In the genomic region with DNA sequence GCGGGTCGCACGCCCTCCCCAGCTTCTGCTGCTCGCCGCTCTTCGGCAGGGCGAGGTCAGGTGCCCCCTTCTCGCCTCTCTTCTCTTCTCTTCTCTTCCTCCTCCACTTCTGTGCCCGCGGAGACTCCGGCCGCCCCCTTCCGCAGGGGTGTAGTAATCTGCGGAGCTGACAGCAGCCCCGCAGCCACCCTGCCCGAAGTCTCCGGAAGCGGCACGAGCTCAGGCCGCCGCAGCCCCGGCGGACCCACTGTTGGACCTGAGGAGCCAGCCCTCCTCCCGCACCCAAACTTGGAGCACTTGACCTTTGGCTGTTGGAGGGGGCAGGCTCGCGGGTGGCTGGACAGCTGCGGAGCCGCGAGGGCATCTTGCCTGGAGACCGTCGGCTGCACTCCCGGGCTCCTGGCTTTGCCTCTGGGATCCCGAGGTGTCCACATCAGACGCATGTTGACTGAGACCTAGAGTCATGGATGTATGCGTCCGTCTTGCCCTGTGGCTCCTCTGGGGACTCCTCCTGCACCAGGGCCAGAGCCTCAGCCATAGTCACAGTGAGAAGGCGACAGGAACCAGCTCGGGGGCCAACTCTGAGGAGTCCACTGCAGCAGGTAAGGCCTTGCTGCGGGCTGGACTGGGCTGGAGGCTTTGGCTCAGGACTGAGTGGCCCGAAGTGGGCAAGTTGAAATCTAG, we compare ENCODE assay signal across 7 cellular contexts. TPM values are rescaled to one million over a fixed set of nuclear protein-coding genes. Genes with fewer than 3 reads are reported as not detected.
DNase-seq lines count a peak whose midpoint lies in the region; ATAC-seq and TF ChIP-seq lines count a peak whose summit lies in the region.

No MANE protein-coding gene starts in this region.

- H3K36me3 Mint-ChIP-seq in activated T-helper 1 cell treated with anti-CD3 and anti-CD28 coated beads, Interleukin-12 subunit alpha, Interleukin-12 subunit beta, Interleukin-2, Interleukin-4 antibody, amounts not matched to agents 30 ng/mL and 10 ng/mL and 1 ng/mL, durations not matched to agents 14 hours and 24 hours and 36 hours (ENCODE audit: low read depth): peaks cover 6% of the 10 kb centered on the region
- no peaks in the 10 kb centered on the region for H3K36me3 Mint-ChIP-seq in neural crest cell (ENCODE audit: low read depth)

- DNase-seq in HFF-Myc (ENCODE audit: extremely low read depth, low read depth): no peak
- peak; percentile 73 for DNase-seq in NAMALWA (ENCODE audit: low spot score)
- no peak for DNase-seq in activated T-helper 1 cell treated with anti-CD3 and anti-CD28 coated beads, Interleukin-12 subunit alpha, Interleukin-12 subunit beta, Interleukin-2, Interleukin-4 antibody, amounts not matched to agents 30 ng/mL and 10 ng/mL and 1 ng/mL, durations not matched to agents 14 hours and 24 hours and 36 hours (ENCODE audit: low spot score)
- no peak for DNase-seq in fibroblast of villous mesenchyme (ENCODE audit: low read depth)
- peak; percentile 14 for DNase-seq in neural crest cell (ENCODE audit: low read depth, low spot score)
- no peak for DNase-seq in GM13977 (ENCODE audit: low spot score)

- peak overlapping the region; percentile 96 for H3K27ac Mint-ChIP-seq in activated T-helper 1 cell treated with anti-CD3 and anti-CD28 coated beads, Interleukin-12 subunit alpha, Interleukin-12 subunit beta, Interleukin-2, Interleukin-4 antibody, amounts not matched to agents 30 ng/mL and 10 ng/mL and 1 ng/mL, durations not matched to agents 14 hours and 24 hours and 36 hours
- no peak overlapping the region for H3K27ac Mint-ChIP-seq in neural crest cell (ENCODE audit: unreplicated experiment)

- H3K4me3 ChIP-seq in HFF-Myc (replicated peaks; ENCODE audit: low read depth, low read length) (peak overlapping the region; percentile 74), fibroblast of villous mesenchyme (ENCODE audit: low read depth, low read length) (peak overlapping the region; percentile 80)

- no peaks in the 10 kb centered on the region for H3K27me3 Mint-ChIP-seq in activated T-helper 1 cell treated with anti-CD3 and anti-CD28 coated beads, Interleukin-12 subunit alpha, Interleukin-12 subunit beta, Interleukin-2, Interleukin-4 antibody, amounts not matched to agents 30 ng/mL and 10 ng/mL and 1 ng/mL, durations not matched to agents 14 hours and 24 hours and 36 hours (ENCODE audit: insufficient read depth)
- no peaks in the 10 kb centered on the region for H3K27me3 Mint-ChIP-seq in neural crest cell (ENCODE audit: low read depth)

- intact Hi-C loops in activated T-helper 1 cell treated with anti-CD3 and anti-CD28 coated beads, Interleukin-12 subunit alpha, Interleukin-12 subunit beta, Interleukin-2, Interleukin-4 antibody, amounts not matched to agents 30 ng/mL and 10 ng/mL and 1 ng/mL, durations not matched to agents 14 hours and 24 hours and 36 hours (cut with micrococcal nuclease): loop anchor here (1.0 kb wide), 1 partner anchor 238 kb away; a partner anchor contains a TSS

- in situ Hi-C loops in GM13977 (cut with MboI; ENCODE audit: low pct_unique_long_range_greater_than_20kb, low sequenced_read_pairs, unreplicated experiment): loop anchor here (10.0 kb wide), 1 partner anchor 109 kb away; no protein-coding TSS in a partner anchor

- no peaks in the 10 kb centered on the region for H3K9me3 Mint-ChIP-seq in activated T-helper 1 cell treated with anti-CD3 and anti-CD28 coated beads, Interleukin-12 subunit alpha, Interleukin-12 subunit beta, Interleukin-2, Interleukin-4 antibody, amounts not matched to agents 30 ng/mL and 10 ng/mL and 1 ng/mL, durations not matched to agents 14 hours and 24 hours and 36 hours
- no peaks in the 10 kb centered on the region for H3K9me3 Mint-ChIP-seq in neural crest cell

- TF ChIP-seq CTCF in HFF-Myc (IDR thresholded peaks at IDR 0.05; ENCODE audit: low read depth, low read length, missing control alignments): no peak
- TF ChIP-seq CTCF in fibroblast of villous mesenchyme (IDR thresholded peaks at IDR 0.05; ENCODE audit: insufficient read depth, low read depth, low read length): no peak
- no peak for TF ChIP-seq CTCF in neural crest cell (conservative IDR thresholded peaks at IDR 0.05)
- TF ChIP-seq CTCF in GM13977 (IDR thresholded peaks at IDR 0.05; ENCODE audit: extremely low read depth, insufficient read depth, missing control alignments): no peak

- peaks cover 75% of the 10 kb centered on the region for H3K4me1 Mint-ChIP-seq in activated T-helper 1 cell treated with anti-CD3 and anti-CD28 coated beads, Interleukin-12 subunit alpha, Interleukin-12 subunit beta, Interleukin-2, Interleukin-4 antibody, amounts not matched to agents 30 ng/mL and 10 ng/mL and 1 ng/mL, durations not matched to agents 14 hours and 24 hours and 36 hours (ENCODE audit: low read depth)
- H3K4me1 Mint-ChIP-seq in neural crest cell: peaks cover 45% of the 10 kb centered on the region

- H3K4me3 Mint-ChIP-seq in activated T-helper 1 cell treated with anti-CD3 and anti-CD28 coated beads, Interleukin-12 subunit alpha, Interleukin-12 subunit beta, Interleukin-2, Interleukin-4 antibody, amounts not matched to agents 30 ng/mL and 10 ng/mL and 1 ng/mL, durations not matched to agents 14 hours and 24 hours and 36 hours: peak overlapping the region; percentile 98
- peak overlapping the region; percentile 93 for H3K4me3 Mint-ChIP-seq in neural crest cell

- ATAC-seq in GM18498 (IDR thresholded peaks at IDR 0.05; ENCODE audit: unreplicated experiment): peak; percentile 19

RNA-seq across cellular contexts. Expression of a gene that starts 0.5 kb away (rescaled TPM):
- total RNA-seq in activated T-helper 1 cell treated with anti-CD3 and anti-CD28 coated beads, Interleukin-12 subunit alpha, Interleukin-12 subunit beta, Interleukin-2, Interleukin-4 antibody, amounts not matched to agents 30 ng/mL and 10 ng/mL and 1 ng/mL, durations not matched to agents 14 hours and 24 hours and 36 hours: 61.7 and 68.0 TPM in 2 replicates
- total RNA-seq in fibroblast of villous mesenchyme: 27.4 and 36.7 TPM in 2 replicates
- total RNA-seq in neural crest cell: 22.3 and 24.4 TPM in 2 replicates

RNA-seq across cellular contexts. Expression of a gene that starts 15.2 kb away (rescaled TPM):
- total RNA-seq in activated T-helper 1 cell treated with anti-CD3 and anti-CD28 coated beads, Interleukin-12 subunit alpha, Interleukin-12 subunit beta, Interleukin-2, Interleukin-4 antibody, amounts not matched to agents 30 ng/mL and 10 ng/mL and 1 ng/mL, durations not matched to agents 14 hours and 24 hours and 36 hours: 170 and 179 TPM in 2 replicates
- total RNA-seq in fibroblast of villous mesenchyme (9.0 and 9.5 TPM in 2 replicates), neural crest cell (24.8 and 25.0 TPM in 2 replicates)

RNA-seq across cellular contexts. Expression of a gene that starts 47.6 kb away (rescaled TPM):
- total RNA-seq in activated T-helper 1 cell treated with anti-CD3 and anti-CD28 coated beads, Interleukin-12 subunit alpha, Interleukin-12 subunit beta, Interleukin-2, Interleukin-4 antibody, amounts not matched to agents 30 ng/mL and 10 ng/mL and 1 ng/mL, durations not matched to agents 14 hours and 24 hours and 36 hours: 29.8 and 30.1 TPM in 2 replicates
- total RNA-seq in fibroblast of villous mesenchyme (7.4 and 8.2 TPM in 2 replicates), neural crest cell (34.8 and 39.5 TPM in 2 replicates)

RNA-seq across cellular contexts. Expression of a gene that starts 58.6 kb away (rescaled TPM):
- total RNA-seq in activated T-helper 1 cell treated with anti-CD3 and anti-CD28 coated beads, Interleukin-12 subunit alpha, Interleukin-12 subunit beta, Interleukin-2, Interleukin-4 antibody, amounts not matched to agents 30 ng/mL and 10 ng/mL and 1 ng/mL, durations not matched to agents 14 hours and 24 hours and 36 hours: 122 and 123 TPM in 2 replicates
- total RNA-seq in fibroblast of villous mesenchyme (136 and 183 TPM in 2 replicates), neural crest cell (96.8 and 104 TPM in 2 replicates)

Comparison
In these comparisons a context has a peak if more than half of its experiments do, and no peak if none do; other contexts are left out.
1. DNase-seq: peak in NAMALWA (single experiment) and neural crest cell (single experiment); none in HFF-Myc (single experiment), activated T-helper 1 cell treated with anti-CD3 and anti-CD28 coated beads, Interleukin-12 subunit alpha, Interleukin-12 subunit beta, Interleukin-2, Interleukin-4 antibody, amounts not matched to agents 30 ng/mL and 10 ng/mL and 1 ng/mL, durations not matched to agents 14 hours and 24 hours and 36 hours (single experiment), fibroblast of villous mesenchyme (single experiment) and GM13977 (single experiment).